22 cellular contexts compared by ENCODE assay signal in genomic region chr2:23206652-23207051, GRCh38.
"Had no signal": no experiment of that assay in that cellular context is flagged by ENCODE, and none has a peak within 500 bp of the region (broad histone marks: within the 10 kb centered on the region; RNA-seq: fewer than 3 reads in every experiment).

No MANE protein-coding gene starts in this region.

- FAIRE-seq: HTR-8/SVneo had no signal

- H3K27ac ChIP-seq: HL-60, RWPE1 had no signal

- H3K9me3 ChIP-seq: SK-N-SH had no signal

- DNase-seq: KBM-7, MV-4-11, NCI-H1048, NCI-H1105, NCI-H1417 treated with DMSO at 0.1 percent for 48 hours, NCI-H146, NCI-H187, NCI-H2029, NCI-H2081 treated with DMSO at 0.1 percent for 48 hours, NCI-H2171, NCI-H226, NCI-H446, NCI-H510A, NCI-H524 treated with DMSO at 0.1 percent for 48 hours, NCI-H69, NCI-H774, PC-3, SHP77, SK-N-SH had no signal

- H3K4me2 ChIP-seq: SK-N-SH had no signal

- H3K9ac ChIP-seq: SK-N-SH had no signal
